13 cellular contexts compared by ENCODE assay signal in the genomic region with DNA sequence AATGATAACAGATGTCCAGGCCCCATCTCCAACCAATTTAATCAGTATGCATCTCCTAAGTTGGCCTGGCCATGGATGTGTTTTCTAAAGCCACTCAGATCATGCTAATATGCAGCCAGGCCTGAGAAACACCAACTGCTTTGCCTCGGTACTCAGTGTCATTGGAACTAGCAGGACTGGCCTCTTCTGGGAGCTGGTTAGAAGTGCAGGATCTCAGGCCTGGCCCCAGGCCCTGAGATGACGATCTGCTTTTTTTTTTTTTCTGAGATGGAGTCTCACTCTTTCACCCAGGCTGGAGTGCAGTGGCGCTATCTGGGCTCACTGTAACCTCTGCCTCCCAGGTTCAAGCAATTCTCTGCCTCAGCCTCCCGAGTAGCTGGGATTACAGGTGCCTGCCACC.
DNase-seq lines count a peak whose midpoint lies in the region; ATAC-seq and TF ChIP-seq lines count a peak whose summit lies in the region.
"Had no signal": no experiment of that assay in that cellular context is flagged by ENCODE, and none has a peak within 500 bp of the region (broad histone marks: within the 10 kb centered on the region; RNA-seq: fewer than 3 reads in every experiment).

No MANE protein-coding gene starts in this region.

- H3K9me3 ChIP-seq in Caco-2 (no peaks in the 10 kb centered on the region), PC-3 (ENCODE audit: low read length) (no peaks in the 10 kb centered on the region)

- H3K9me3 Mint-ChIP-seq in Caco-2 (ENCODE audit: unreplicated experiment): no peaks in the 10 kb centered on the region
- H3K9me3 Mint-ChIP-seq: activated T-helper 2 cell treated with anti-CD3 and anti-CD28 coated beads, Interferon-gamma antibody, Interleukin-2, Interleukin-4, amounts not matched to agents 10 μg/mL and 5 μg/mL and 100 μg/mL, durations not matched to agents 14 hours and 24 hours and 36 hours had no signal

- no peak overlapping the region for H3K4me3 ChIP-seq in Caco-2 (ENCODE audit: low read depth, low read length)
- no peak overlapping the region for H3K4me3 ChIP-seq in PC-3 (ENCODE audit: low read length)
- H3K4me3 ChIP-seq in epithelial cell of esophagus (ENCODE audit: low read length): no peak overlapping the region

- H3K36me3 ChIP-seq in Caco-2 (ENCODE audit: control insufficient read depth, insufficient read depth, low read length) (no peaks in the 10 kb centered on the region), PC-3 (ENCODE audit: low read depth, low read length) (peaks cover 26% of the 10 kb centered on the region; the same call in 1 of the 2 replicates)

- peaks cover 13% of the 10 kb centered on the region for H3K4me1 Mint-ChIP-seq in Caco-2 (ENCODE audit: low read depth, unreplicated experiment)

- H3K27me3 Mint-ChIP-seq in Caco-2 (ENCODE audit: insufficient read depth, unreplicated experiment): no peaks in the 10 kb centered on the region

- no peaks in the 10 kb centered on the region for H4K20me1 ChIP-seq in PC-3 (ENCODE audit: low read length)

- no peak overlapping the region for H3K4me3 Mint-ChIP-seq in Caco-2 (ENCODE audit: unreplicated experiment)

- no peak overlapping the region for H2AFZ ChIP-seq in PC-3 (ENCODE audit: low read length)

- H3K27me3 ChIP-seq in Caco-2 (replicated peaks; ENCODE audit: control insufficient read depth, insufficient read depth, low read length) (no peaks in the 10 kb centered on the region), PC-3 (ENCODE audit: low read length) (no peaks in the 10 kb centered on the region)

- ATAC-seq in PC-3 (peak; percentile 60; the same call in 1 of the 2 replicates), GM18511 (IDR thresholded peaks at IDR 0.05; ENCODE audit: unreplicated experiment) (no peak), GM18502 (IDR thresholded peaks at IDR 0.05; ENCODE audit: poor library complexity, unreplicated experiment) (no peak), HG03432 (IDR thresholded peaks at IDR 0.05; ENCODE audit: unreplicated experiment) (no peak)

- H3K27ac Mint-ChIP-seq in Caco-2 (ENCODE audit: unreplicated experiment): no peak overlapping the region
- H3K27ac Mint-ChIP-seq: activated T-helper 2 cell treated with anti-CD3 and anti-CD28 coated beads, Interferon-gamma antibody, Interleukin-2, Interleukin-4, amounts not matched to agents 10 μg/mL and 5 μg/mL and 100 μg/mL, durations not matched to agents 14 hours and 24 hours and 36 hours had no signal

- no peaks in the 10 kb centered on the region for H3F3A ChIP-seq in PC-3 (ENCODE audit: low read length, unreplicated experiment)

- intact Hi-C loops in Caco-2 (cut with micrococcal nuclease; ENCODE audit: unreplicated experiment): loop anchor here (5.0 kb wide), 1 partner anchor 42 kb away; no protein-coding TSS in a partner anchor
- intact Hi-C loops in PC-3 (cut with micrococcal nuclease): no loop called here

- POLR2A ChIA-PET in Caco-2 (lab: Charles Lee): no interaction called here
- POLR2A ChIA-PET in PC-3 (lab: Charles Lee; ENCODE audit: unreplicated experiment): no interaction called here

- no TSS peak for BruUV-seq in Caco-2 (replicated peaks; lab: Mats Ljungman, UMichigan)
- BruUV-seq in PC-3 (replicated peaks; lab: Mats Ljungman, UMichigan): no TSS peak

- peaks cover 17% of the 10 kb centered on the region for H3K36me3 Mint-ChIP-seq in Caco-2 (ENCODE audit: insufficient read depth, unreplicated experiment)

- H3K9ac ChIP-seq in PC-3 (ENCODE audit: low read length): no peak overlapping the region

- no peak overlapping the region for H3K4me2 ChIP-seq in PC-3 (ENCODE audit: low read length)

- DNase-seq in Caco-2 (peak; percentile 10 to 42), PC-3 (peak; percentile 11), epithelial cell of esophagus (ENCODE audit: low read depth) (peak; percentile 9), left kidney (ENCODE audit: low read depth, low spot score) (peak; percentile 24), NAMALWA (ENCODE audit: low spot score) (no peak)
- DNase-seq: activated CD4-positive, alpha-beta T cell treated with anti-CD3 and anti-CD28 coated beads for 48 hours; C1 segment of cervical spinal cord; NCI-H1105 treated with DMSO at 0.1 percent for 48 hours; stimulated activated naive CD4-positive, alpha-beta T cell had no signal

- CTCF ChIA-PET in Caco-2 (lab: Charles Lee) (no interaction called here), PC-3 (lab: Charles Lee) (no interaction called here)

- no peak for TF ChIP-seq CTCF in Caco-2 (IDR thresholded peaks at IDR 0.05; ENCODE audit: insufficient read depth in 1 of 2, low read depth in 1 of 2, low read length in 1 of 2, severe bottlenecking in 1 of 2, unreplicated experiment in 1 of 2)
- no peak for TF ChIP-seq CTCF in PC-3 (conservative IDR thresholded peaks at IDR 0.05; ENCODE audit: low read depth, low read length)
- TF ChIP-seq CTCF in epithelial cell of esophagus (IDR thresholded peaks at IDR 0.05; ENCODE audit: insufficient read depth, low read depth, low read length, missing control alignments): no peak

- peaks cover 30% of the 10 kb centered on the region for H3K4me1 ChIP-seq in Caco-2
- H3K4me1 ChIP-seq in PC-3 (ENCODE audit: insufficient read depth, low read length): peaks cover 7% of the 10 kb centered on the region; the same call in 1 of the 2 replicates

- H3K79me2 ChIP-seq in PC-3 (ENCODE audit: low read length): no peaks in the 10 kb centered on the region

- no peaks in the 10 kb centered on the region for H3K9me2 ChIP-seq in PC-3 (replicated peaks; ENCODE audit: low read length)

- H3K27ac ChIP-seq in PC-3 (ENCODE audit: low read length): no peak overlapping the region
